In the genomic region with DNA sequence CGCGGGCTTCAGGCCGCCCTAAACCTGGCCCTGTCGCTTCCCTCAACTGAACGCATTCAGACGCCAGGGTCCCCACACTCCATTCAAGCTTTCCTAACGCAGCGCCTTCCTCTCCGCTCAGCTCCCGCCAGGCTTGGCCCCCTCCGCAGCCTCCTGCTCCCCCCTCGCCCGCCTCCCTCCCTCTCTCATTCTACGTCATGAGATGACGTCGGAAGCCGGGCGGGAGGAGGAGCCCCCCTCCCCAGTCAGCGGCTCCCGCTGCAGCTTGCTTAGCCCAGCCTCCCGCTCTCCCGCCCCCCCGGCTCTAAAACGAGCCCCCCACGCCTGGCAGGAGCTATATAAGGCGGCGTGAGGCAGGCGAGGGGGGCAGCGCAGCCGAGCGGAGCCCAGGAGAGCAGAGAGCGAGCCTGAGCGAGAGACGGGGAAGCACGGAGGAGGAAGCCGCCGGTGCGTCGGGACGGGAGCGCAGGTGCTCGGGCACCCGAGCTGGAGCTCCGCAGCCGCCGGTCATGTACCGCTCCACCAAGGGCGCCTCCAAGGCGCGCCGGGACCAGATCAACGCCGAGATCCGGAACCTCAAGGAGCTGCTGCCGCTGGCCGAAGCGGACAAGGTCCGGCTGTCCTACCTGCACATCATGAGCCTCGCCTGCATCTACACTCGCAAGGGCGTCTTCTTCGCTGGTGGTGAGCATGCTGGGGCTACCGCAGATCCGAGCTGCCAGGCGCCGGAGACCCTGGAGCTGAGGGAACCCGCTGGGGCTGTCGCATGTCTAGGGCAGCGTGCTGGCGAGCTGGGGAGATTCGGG, we compare ENCODE assay signal across 10 cellular contexts. TPM values are rescaled to one million over a fixed set of nuclear protein-coding genes. Genes with fewer than 3 reads are reported as not detected.
A peak's percentile ranks its signal among the peaks of the same experiment; 100 is the strongest.
DNase-seq lines count a peak whose midpoint lies in the region; ATAC-seq and TF ChIP-seq lines count a peak whose summit lies in the region.
"Had no signal": no experiment of that assay in that cellular context is flagged by ENCODE, and none has a peak within 500 bp of the region (broad histone marks: within the 10 kb centered on the region; RNA-seq: fewer than 3 reads in every experiment).

NPAS4 (plus strand) TSS at position 365 of the 806 bp plus-strand sequence; CDS start at position 510, 145 bp downstream.

- H3K4me3 Mint-ChIP-seq in activated CD8-positive, alpha-beta T cell treated with anti-CD3 and anti-CD28 coated beads, Interleukin-2, amount 10 ng/mL, durations not matched to agents 7 days and 5 days, result no peak within 1 kb of the TSS
- H3K4me3 Mint-ChIP-seq: activated naive CD8-positive, alpha-beta T cell treated with anti-CD3 and anti-CD28 coated beads, Interleukin-2, amount 10 ng/mL, durations not matched to agents 7 days and 5 days; natural killer cell had no signal

- no peaks in the 10 kb centered on the region for H3K36me3 Mint-ChIP-seq in activated CD8-positive, alpha-beta T cell treated with anti-CD3 and anti-CD28 coated beads, Interleukin-2, amount 10 ng/mL, durations not matched to agents 7 days and 5 days (ENCODE audit: low read depth)
- H3K36me3 Mint-ChIP-seq: activated naive CD8-positive, alpha-beta T cell treated with anti-CD3 and anti-CD28 coated beads, Interleukin-2, amount 10 ng/mL, durations not matched to agents 7 days and 5 days; natural killer cell had no signal

- H3K79me2 ChIP-seq in neural cell (replicated peaks; ENCODE audit: insufficient read depth, low read length), result no peaks in the 10 kb centered on the region

- no peak within 1 kb of the TSS for H2AFZ ChIP-seq in neural cell (ENCODE audit: low read depth, low read length)

- peak; percentile 79 for TF ChIP-seq EP300 in neural cell (conservative IDR thresholded peaks at IDR 0.05; ENCODE audit: poor library complexity, severe bottlenecking)

- CTCF ChIA-PET in activated CD8-positive, alpha-beta T cell treated with anti-CD3 and anti-CD28 coated beads, Interleukin-2, amount 10 ng/mL, durations not matched to agents 7 days and 5 days (lab: Charles Lee), result interaction anchor here (0.8 to 2.2 kb wide), 12 partner anchors 9 to 257 kb away, joined by 3 to 22 read pairs (median 6); partner anchors contain the start of genes DPP3, MRPL11, RBM4B and YIF1A

- peaks cover 15% of the 10 kb centered on the region for H3K4me1 ChIP-seq in ES-I3 (ENCODE audit: insufficient read depth, low read length)
- H3K4me1 ChIP-seq: SJCRH30 had no signal

- TF ChIP-seq CTCF in neural cell (IDR thresholded peaks at IDR 0.05; ENCODE audit: poor library complexity, severe bottlenecking), result no peak

- no peaks in the 10 kb centered on the region for H4K20me1 ChIP-seq in neural cell (ENCODE audit: insufficient read depth)

- no peak for TF ChIP-seq RAD21 in neural cell (conservative IDR thresholded peaks at IDR 0.05)

- H3K9me3 ChIP-seq in ES-I3 (ENCODE audit: control insufficient read depth, insufficient read depth, low read length) (no peaks in the 10 kb centered on the region), neural cell (ENCODE audit: low read length) (no peaks in the 10 kb centered on the region)
- H3K9me3 ChIP-seq: SJCRH30 had no signal

- H3K36me3 ChIP-seq in ES-I3 (ENCODE audit: insufficient read depth, low read length), result no peaks in the 10 kb centered on the region
- H3K36me3 ChIP-seq in neural cell (ENCODE audit: insufficient read depth, low read length), result no peaks in the 10 kb centered on the region
- H3K36me3 ChIP-seq: SJCRH30 had no signal

- H3K4me1 Mint-ChIP-seq in activated CD8-positive, alpha-beta T cell treated with anti-CD3 and anti-CD28 coated beads, Interleukin-2, amount 10 ng/mL, durations not matched to agents 7 days and 5 days (ENCODE audit: low read depth), result peaks cover 13% of the 10 kb centered on the region

- H3K27ac Mint-ChIP-seq in activated CD8-positive, alpha-beta T cell treated with anti-CD3 and anti-CD28 coated beads, Interleukin-2, amount 10 ng/mL, durations not matched to agents 7 days and 5 days, result no peak within 1 kb of the TSS
- H3K27ac Mint-ChIP-seq: activated naive CD8-positive, alpha-beta T cell treated with anti-CD3 and anti-CD28 coated beads, Interleukin-2, amount 10 ng/mL, durations not matched to agents 7 days and 5 days had no signal

- H3K27me3 Mint-ChIP-seq in activated CD8-positive, alpha-beta T cell treated with anti-CD3 and anti-CD28 coated beads, Interleukin-2, amount 10 ng/mL, durations not matched to agents 7 days and 5 days (ENCODE audit: low read depth), result peaks cover 24% of the 10 kb centered on the region

- H3K4me2 ChIP-seq in neural cell (ENCODE audit: low read length), result peak within 1 kb of the TSS; percentile 99

- H3K9ac ChIP-seq in ES-I3 (ENCODE audit: low read depth, low read length), result peak within 1 kb of the TSS; percentile 12; the same call in 1 of the 2 replicates
- H3K9ac ChIP-seq in neural cell (ENCODE audit: low read length), result peak within 1 kb of the TSS; percentile 97

- H3K4me3 ChIP-seq in neural cell (ENCODE audit: low read length), result peak within 1 kb of the TSS; percentile 94
- H3K4me3 ChIP-seq: SJCRH30 had no signal

- H3K27me3 ChIP-seq in neural cell (ENCODE audit: insufficient read depth, low read depth, low read length), result peaks cover 41% of the 10 kb centered on the region
- H3K27me3 ChIP-seq: SJCRH30 had no signal

- H3K27ac ChIP-seq in caudate nucleus (ENCODE audit: low read depth, low read length) (no peak within 1 kb of the TSS), neural cell (ENCODE audit: low read length) (peak within 1 kb of the TSS; percentile 92)
- H3K27ac ChIP-seq: SJCRH30 had no signal

- H3K9me3 Mint-ChIP-seq in activated CD8-positive, alpha-beta T cell treated with anti-CD3 and anti-CD28 coated beads, Interleukin-2, amount 10 ng/mL, durations not matched to agents 7 days and 5 days (ENCODE audit: insufficient read depth), result peaks cover 5% of the 10 kb centered on the region
- H3K9me3 Mint-ChIP-seq: activated naive CD8-positive, alpha-beta T cell treated with anti-CD3 and anti-CD28 coated beads, Interleukin-2, amount 10 ng/mL, durations not matched to agents 7 days and 5 days had no signal

- DNase-seq in NCI-H146 (lab: John Stamatoyannopoulos, UW), result peak; percentile 86
- DNase-seq in caudate nucleus (lab: John Stamatoyannopoulos, UW), result peak in 53 of 61 donors; percentile 12 to 92 (median 60)
- no peak for DNase-seq in activated CD8-positive, alpha-beta T cell treated with anti-CD3 and anti-CD28 coated beads, Interleukin-2, amount 10 ng/mL, durations not matched to agents 7 days and 5 days

- H3K9me2 ChIP-seq in neural cell (ENCODE audit: insufficient read depth, low read length), result no peaks in the 10 kb centered on the region

- no peak for ATAC-seq in HG02798 (IDR thresholded peaks at IDR 0.05; ENCODE audit: poor library complexity, unreplicated experiment)
- ATAC-seq in activated CD8-positive, alpha-beta T cell treated with anti-CD3 and anti-CD28 coated beads, Interleukin-2, amount 10 ng/mL, durations not matched to agents 7 days and 5 days, result no peak
- ATAC-seq in HG03045 (IDR thresholded peaks at IDR 0.05; ENCODE audit: unreplicated experiment), result no peak

- no peaks in the 10 kb centered on the region for H3F3A ChIP-seq in neural cell (ENCODE audit: insufficient read depth, low read length, poor library complexity, severe bottlenecking)

- POLR2A ChIA-PET in activated CD8-positive, alpha-beta T cell treated with anti-CD3 and anti-CD28 coated beads, Interleukin-2, amount 10 ng/mL, durations not matched to agents 7 days and 5 days (lab: Charles Lee), result interaction anchor here (1.0 to 1.1 kb wide), 2 partner anchors 16 to 59 kb away, joined by 3 to 4 read pairs; partner anchors contain the start of gene DPP3

TF ChIP-seq in neural cell, 6 proteins besides CTCF, POLR2A, EP300 and RAD21:
- TF ChIP-seq POLR2AphosphoS5 (IDR thresholded peaks at IDR 0.05) (peak; percentile 98), SMC3 (conservative IDR thresholded peaks at IDR 0.05; ENCODE audit: poor library complexity) (peak; percentile 43), MXI1 (conservative IDR thresholded peaks at IDR 0.05; ENCODE audit: poor library complexity, severe bottlenecking) (peak; percentile 63), TAF1 (IDR thresholded peaks at IDR 0.05; ENCODE audit: low read depth) (peak; percentile 97), EZH2 (IDR thresholded peaks at IDR 0.05; ENCODE audit: borderline replicate concordance, insufficient read depth, low read length, poor library complexity, severe bottlenecking) (no peak)
- TF ChIP-seq, protein P1, sequence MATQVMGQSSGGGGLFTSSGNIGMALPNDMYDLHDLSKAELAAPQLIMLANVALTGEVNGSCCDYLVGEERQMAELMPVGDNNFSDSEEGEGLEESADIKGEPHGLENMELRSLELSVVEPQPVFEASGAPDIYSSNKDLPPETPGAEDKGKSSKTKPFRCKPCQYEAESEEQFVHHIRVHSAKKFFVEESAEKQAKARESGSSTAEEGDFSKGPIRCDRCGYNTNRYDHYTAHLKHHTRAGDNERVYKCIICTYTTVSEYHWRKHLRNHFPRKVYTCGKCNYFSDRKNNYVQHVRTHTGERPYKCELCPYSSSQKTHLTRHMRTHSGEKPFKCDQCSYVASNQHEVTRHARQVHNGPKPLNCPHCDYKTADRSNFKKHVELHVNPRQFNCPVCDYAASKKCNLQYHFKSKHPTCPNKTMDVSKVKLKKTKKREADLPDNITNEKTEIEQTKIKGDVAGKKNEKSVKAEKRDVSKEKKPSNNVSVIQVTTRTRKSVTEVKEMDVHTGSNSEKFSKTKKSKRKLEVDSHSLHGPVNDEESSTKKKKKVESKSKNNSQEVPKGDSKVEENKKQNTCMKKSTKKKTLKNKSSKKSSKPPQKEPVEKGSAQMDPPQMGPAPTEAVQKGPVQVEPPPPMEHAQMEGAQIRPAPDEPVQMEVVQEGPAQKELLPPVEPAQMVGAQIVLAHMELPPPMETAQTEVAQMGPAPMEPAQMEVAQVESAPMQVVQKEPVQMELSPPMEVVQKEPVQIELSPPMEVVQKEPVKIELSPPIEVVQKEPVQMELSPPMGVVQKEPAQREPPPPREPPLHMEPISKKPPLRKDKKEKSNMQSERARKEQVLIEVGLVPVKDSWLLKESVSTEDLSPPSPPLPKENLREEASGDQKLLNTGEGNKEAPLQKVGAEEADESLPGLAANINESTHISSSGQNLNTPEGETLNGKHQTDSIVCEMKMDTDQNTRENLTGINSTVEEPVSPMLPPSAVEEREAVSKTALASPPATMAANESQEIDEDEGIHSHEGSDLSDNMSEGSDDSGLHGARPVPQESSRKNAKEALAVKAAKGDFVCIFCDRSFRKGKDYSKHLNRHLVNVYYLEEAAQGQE (IDR thresholded peaks at IDR 0.05; ENCODE audit: borderline replicate concordance), result peak; percentile 88

RNA-seq across cellular contexts. Expression of gene NPAS4, which starts in this region (rescaled TPM):
- 6.7 and 10.6 TPM in 2 replicates for polyA plus RNA-seq in neural cell
- polyA minus RNA-seq in neural cell, result 13.4 and 21.9 TPM in 2 replicates
- total RNA-seq in activated CD8-positive, alpha-beta T cell treated with anti-CD3 and anti-CD28 coated beads, Interleukin-2, amount 10 ng/mL, durations not matched to agents 7 days and 5 days, result under 1 TPM; 0.18 to 0.34 TPM
- total RNA-seq: natural killer cell, SJCRH30 had no signal
